ENCODE assay signal across 1 cellular context in genomic region chr2:64987001-64987962, GRCh38.
TF ChIP-seq lines count a peak whose summit lies in the region.

No MANE protein-coding gene starts in this region.

TF ChIP-seq in GM12878, 131 proteins besides CTCF, POLR2A, EP300 and RAD21 (continued from another document):
- TF ChIP-seq WRNIP1 (IDR thresholded peaks at IDR 0.05; ENCODE audit: borderline replicate concordance, low read depth, low read length) (no peak), BCL11A (IDR thresholded peaks at IDR 0.05; ENCODE audit: low read depth, low read length) (peak; percentile 68; the same call in 1 of the 2 replicates), IKZF2 (IDR thresholded peaks at IDR 0.05) (peak; percentile 67 to 73), DPF2 (IDR thresholded peaks at IDR 0.05) (0 out of 2 replicates have a peak, but pooled peaks have one; percentile 46), MLLT1 (IDR thresholded peaks at IDR 0.05) (no peak), FOXM1 (IDR thresholded peaks at IDR 0.05; ENCODE audit: low read depth, low read length) (peak; percentile 24), MYC (IDR thresholded peaks at IDR 0.05; ENCODE audit: insufficient read depth, insufficient read length, insufficient replicate concordance, low read length, severe bottlenecking) (no peak), NR2C2 (IDR thresholded peaks at IDR 0.05; ENCODE audit: borderline replicate concordance, control insufficient read depth, insufficient read length, low read depth) (no peak), PKNOX1 (IDR thresholded peaks at IDR 0.05) (no peak), SUPT20H (IDR thresholded peaks at IDR 0.05; ENCODE audit: borderline replicate concordance, control insufficient read depth, low read depth, low read length) (no peak), EGR1 (IDR thresholded peaks at IDR 0.05; ENCODE audit: borderline replicate concordance in 1 of 2, low read depth in 2 of 2, low read length in 2 of 2) (no peak), TCF3 (IDR thresholded peaks at IDR 0.05; ENCODE audit: borderline replicate concordance, insufficient read depth, low read depth, low read length) (peak; percentile 70; the same call in 1 of the 2 replicates), ZSCAN29 (IDR thresholded peaks at IDR 0.05) (no peak), MXI1 (IDR thresholded peaks at IDR 0.05; ENCODE audit: low read depth, low read length) (peak; percentile 42; the same call in 1 of the 2 replicates), ETV6 (conservative IDR thresholded peaks at IDR 0.05 in 1 of 2, IDR thresholded peaks at IDR 0.05 in 1 of 2; ENCODE audit: borderline replicate concordance in 1 of 2, low read depth in 1 of 2) (0 out of 4 replicates have a peak, but pooled peaks of 1 of the 2 experiments have one; percentile 3), NR2F1 (conservative IDR thresholded peaks at IDR 0.05) (0 out of 2 replicates have a peak, but pooled peaks have one; percentile 35), BHLHE40 (IDR thresholded peaks at IDR 0.05; ENCODE audit: borderline replicate concordance in 1 of 2, low read depth in 2 of 2, low read length in 1 of 2) (peak; percentile 82 to 95), IRF4 (IDR thresholded peaks at IDR 0.05; ENCODE audit: low read depth, low read length) (peak; percentile 96), SMAD5 (IDR thresholded peaks at IDR 0.05; ENCODE audit: low read depth) (no peak), STAT1 (conservative IDR thresholded peaks at IDR 0.05) (no peak), POLR2AphosphoS2 (IDR thresholded peaks at IDR 0.05; ENCODE audit: low read depth, low read length) (0 out of 2 replicates have a peak, but pooled peaks have one; percentile 28), RELB (IDR thresholded peaks at IDR 0.05; ENCODE audit: low read depth) (0 out of 2 replicates have a peak, but pooled peaks have one; percentile 14), EED (IDR thresholded peaks at IDR 0.05; ENCODE audit: low read depth) (peak; percentile 81), JUND (IDR thresholded peaks at IDR 0.05; ENCODE audit: low read depth, low read length) (peak; percentile 77), RELA (IDR thresholded peaks at IDR 0.05; ENCODE audit: borderline replicate concordance, partially characterized antibody) (no peak), NFIC (IDR thresholded peaks at IDR 0.05; ENCODE audit: low read depth, low read length) (peak; percentile 49; the same call in 1 of the 2 replicates)
- TF ChIP-seq, protein P1, sequence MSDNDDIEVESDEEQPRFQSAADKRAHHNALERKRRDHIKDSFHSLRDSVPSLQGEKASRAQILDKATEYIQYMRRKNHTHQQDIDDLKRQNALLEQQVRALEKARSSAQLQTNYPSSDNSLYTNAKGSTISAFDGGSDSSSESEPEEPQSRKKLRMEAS (IDR thresholded peaks at IDR 0.05; ENCODE audit: low read depth, low read length) = peak; percentile 65; the same call in 1 of the 2 replicates
- TF ChIP-seq, protein P2, sequence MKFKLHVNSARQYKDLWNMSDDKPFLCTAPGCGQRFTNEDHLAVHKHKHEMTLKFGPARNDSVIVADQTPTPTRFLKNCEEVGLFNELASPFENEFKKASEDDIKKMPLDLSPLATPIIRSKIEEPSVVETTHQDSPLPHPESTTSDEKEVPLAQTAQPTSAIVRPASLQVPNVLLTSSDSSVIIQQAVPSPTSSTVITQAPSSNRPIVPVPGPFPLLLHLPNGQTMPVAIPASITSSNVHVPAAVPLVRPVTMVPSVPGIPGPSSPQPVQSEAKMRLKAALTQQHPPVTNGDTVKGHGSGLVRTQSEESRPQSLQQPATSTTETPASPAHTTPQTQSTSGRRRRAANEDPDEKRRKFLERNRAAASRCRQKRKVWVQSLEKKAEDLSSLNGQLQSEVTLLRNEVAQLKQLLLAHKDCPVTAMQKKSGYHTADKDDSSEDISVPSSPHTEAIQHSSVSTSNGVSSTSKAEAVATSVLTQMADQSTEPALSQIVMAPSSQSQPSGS (IDR thresholded peaks at IDR 0.05; ENCODE audit: low read length) = peak; percentile 36; the same call in 1 of the 2 replicates
- TF ChIP-seq, protein P3, sequence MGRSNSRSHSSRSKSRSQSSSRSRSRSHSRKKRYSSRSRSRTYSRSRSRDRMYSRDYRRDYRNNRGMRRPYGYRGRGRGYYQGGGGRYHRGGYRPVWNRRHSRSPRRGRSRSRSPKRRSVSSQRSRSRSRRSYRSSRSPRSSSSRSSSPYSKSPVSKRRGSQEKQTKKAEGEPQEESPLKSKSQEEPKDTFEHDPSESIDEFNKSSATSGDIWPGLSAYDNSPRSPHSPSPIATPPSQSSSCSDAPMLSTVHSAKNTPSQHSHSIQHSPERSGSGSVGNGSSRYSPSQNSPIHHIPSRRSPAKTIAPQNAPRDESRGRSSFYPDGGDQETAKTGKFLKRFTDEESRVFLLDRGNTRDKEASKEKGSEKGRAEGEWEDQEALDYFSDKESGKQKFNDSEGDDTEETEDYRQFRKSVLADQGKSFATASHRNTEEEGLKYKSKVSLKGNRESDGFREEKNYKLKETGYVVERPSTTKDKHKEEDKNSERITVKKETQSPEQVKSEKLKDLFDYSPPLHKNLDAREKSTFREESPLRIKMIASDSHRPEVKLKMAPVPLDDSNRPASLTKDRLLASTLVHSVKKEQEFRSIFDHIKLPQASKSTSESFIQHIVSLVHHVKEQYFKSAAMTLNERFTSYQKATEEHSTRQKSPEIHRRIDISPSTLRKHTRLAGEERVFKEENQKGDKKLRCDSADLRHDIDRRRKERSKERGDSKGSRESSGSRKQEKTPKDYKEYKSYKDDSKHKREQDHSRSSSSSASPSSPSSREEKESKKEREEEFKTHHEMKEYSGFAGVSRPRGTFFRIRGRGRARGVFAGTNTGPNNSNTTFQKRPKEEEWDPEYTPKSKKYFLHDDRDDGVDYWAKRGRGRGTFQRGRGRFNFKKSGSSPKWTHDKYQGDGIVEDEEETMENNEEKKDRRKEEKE (IDR thresholded peaks at IDR 0.05) = no peak
